1 cellular context compared by ENCODE assay signal in genomic region chr18:70151554-70152130, GRCh38.
TF ChIP-seq lines count a peak whose summit lies in the region.

No MANE protein-coding gene starts in this region.

TF ChIP-seq in WTC11, 78 proteins besides CTCF, POLR2A, EP300 and RAD21 (continued from another document):
- TF ChIP-seq E2F1 (CRISPR knock-in tag; IDR thresholded peaks at IDR 0.05) (no peak), ZBTB43 (CRISPR knock-in tag; IDR thresholded peaks at IDR 0.05) (no peak)
